In the genomic region with DNA sequence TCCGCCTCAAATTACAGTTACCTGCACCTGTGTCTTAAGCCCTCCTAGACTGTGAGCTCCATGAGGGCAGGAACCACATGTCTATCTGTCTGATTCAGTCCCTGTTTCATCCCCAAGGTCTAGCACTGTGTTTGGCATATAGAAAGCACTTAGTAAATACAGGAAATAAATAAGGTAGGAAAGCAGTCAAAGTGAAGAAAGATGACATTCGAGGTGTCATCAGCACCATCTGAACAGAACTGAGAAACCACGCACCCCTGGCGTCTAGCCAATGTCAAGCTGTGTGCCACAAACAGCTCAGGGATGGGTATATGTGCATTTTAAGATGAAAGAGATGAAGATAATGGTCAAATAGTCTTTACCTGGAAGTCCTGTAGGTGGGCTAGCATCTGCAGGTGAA, we compare ENCODE assay signal across 9 cellular contexts.
DNase-seq lines count a peak whose midpoint lies in the region; ATAC-seq lines count a peak whose summit lies in the region.
"Had no signal": no experiment of that assay in that cellular context is flagged by ENCODE, and none has a peak within 500 bp of the region (broad histone marks: within the 10 kb centered on the region; RNA-seq: fewer than 3 reads in every experiment).

No MANE protein-coding gene starts in this region.

- H3K36me3 Mint-ChIP-seq in T-helper 2 cell treated with Interferon-gamma antibody and Interleukin-4, amounts not matched to agents 5 μg/mL and 100 μg/mL, for 36 hours (ENCODE audit: low read depth): peaks cover 65% of the 10 kb centered on the region
- H3K36me3 Mint-ChIP-seq in activated T-cell treated with anti-CD3 and anti-CD28 coated beads, Interleukin-2, amount 50 U/mL, for 4 hours (ENCODE audit: insufficient read depth): peaks cover 45% of the 10 kb centered on the region
- H3K36me3 Mint-ChIP-seq in stimulated activated naive CD8-positive, alpha-beta T cell treated with anti-CD3 and anti-CD28 coated beads, Interleukin-15, Interleukin-2, amounts not matched to agents 100 ng/mL and 50 ng/mL, for 24 hours (ENCODE audit: low read depth): peaks cover 55% of the 10 kb centered on the region

- no peaks in the 10 kb centered on the region for H3K9me3 Mint-ChIP-seq in T-helper 2 cell treated with Interferon-gamma antibody and Interleukin-4, amounts not matched to agents 5 μg/mL and 100 μg/mL, for 36 hours
- peaks cover 3% of the 10 kb centered on the region for H3K9me3 Mint-ChIP-seq in activated T-cell treated with anti-CD3 and anti-CD28 coated beads, Interleukin-2, amount 50 U/mL, for 4 hours
- H3K9me3 Mint-ChIP-seq in stimulated activated naive CD8-positive, alpha-beta T cell treated with anti-CD3 and anti-CD28 coated beads, Interleukin-15, Interleukin-2, amounts not matched to agents 100 ng/mL and 50 ng/mL, for 24 hours: no peaks in the 10 kb centered on the region

- H3K27ac Mint-ChIP-seq in T-helper 2 cell treated with Interferon-gamma antibody and Interleukin-4, amounts not matched to agents 5 μg/mL and 100 μg/mL, for 36 hours: peak overlapping the region; percentile 53
- H3K27ac Mint-ChIP-seq in stimulated activated naive CD8-positive, alpha-beta T cell treated with anti-CD3 and anti-CD28 coated beads, Interleukin-15, Interleukin-2, amounts not matched to agents 100 ng/mL and 50 ng/mL, for 24 hours: peak overlapping the region; percentile 3

- peak; percentile 88 to 90 for ATAC-seq in activated T-cell treated with anti-CD3 and anti-CD28 coated beads, Interleukin-2, amount 50 U/mL, for 4 hours
- no peak for ATAC-seq in HG03354 (IDR thresholded peaks at IDR 0.05; ENCODE audit: poor library complexity, severe bottlenecking, unreplicated experiment)

- no peaks in the 10 kb centered on the region for H3K27me3 Mint-ChIP-seq in T-helper 2 cell treated with Interferon-gamma antibody and Interleukin-4, amounts not matched to agents 5 μg/mL and 100 μg/mL, for 36 hours (ENCODE audit: low read depth)
- no peaks in the 10 kb centered on the region for H3K27me3 Mint-ChIP-seq in activated T-cell treated with anti-CD3 and anti-CD28 coated beads, Interleukin-2, amount 50 U/mL, for 4 hours (ENCODE audit: low read depth)
- no peaks in the 10 kb centered on the region for H3K27me3 Mint-ChIP-seq in stimulated activated naive CD8-positive, alpha-beta T cell treated with anti-CD3 and anti-CD28 coated beads, Interleukin-15, Interleukin-2, amounts not matched to agents 100 ng/mL and 50 ng/mL, for 24 hours

- DNase-seq in T-helper 2 cell treated with Interferon-gamma antibody and Interleukin-4, amounts not matched to agents 5 μg/mL and 100 μg/mL, for 36 hours (ENCODE audit: low spot score): peak; percentile 33
- peak; percentile 52 for DNase-seq in activated T-cell treated with anti-CD3 and anti-CD28 coated beads, Interleukin-2, amount 50 U/mL, for 4 hours
- peak; percentile 36 to 56 (median 40) for DNase-seq in stimulated activated CD4-positive, alpha-beta T cell treated with anti-CD3 and anti-CD28 coated beads, Interleukin-12 subunit alpha, Interleukin-12 subunit beta, amount 100 ng/mL, for 48 hours (ENCODE audit: low read depth in 2 of 3, low spot score in 1 of 3)
- DNase-seq in NCI-H2029 treated with DMSO at 0.1 percent for 48 hours (lab: John Stamatoyannopoulos, UW) (no peak), DMS53 (lab: John Stamatoyannopoulos, UW) (no peak)
- DNase-seq: mammary epithelial cell, NCI-H1436 had no signal

- H3K4me3 Mint-ChIP-seq in T-helper 2 cell treated with Interferon-gamma antibody and Interleukin-4, amounts not matched to agents 5 μg/mL and 100 μg/mL, for 36 hours: no peak overlapping the region
- H3K4me3 Mint-ChIP-seq in activated T-cell treated with anti-CD3 and anti-CD28 coated beads, Interleukin-2, amount 50 U/mL, for 4 hours: no peak overlapping the region
- H3K4me3 Mint-ChIP-seq in stimulated activated naive CD8-positive, alpha-beta T cell treated with anti-CD3 and anti-CD28 coated beads, Interleukin-15, Interleukin-2, amounts not matched to agents 100 ng/mL and 50 ng/mL, for 24 hours: no peak overlapping the region

- H3K4me1 Mint-ChIP-seq in T-helper 2 cell treated with Interferon-gamma antibody and Interleukin-4, amounts not matched to agents 5 μg/mL and 100 μg/mL, for 36 hours (ENCODE audit: low read depth): peaks cover 24% of the 10 kb centered on the region
- peaks cover 34% of the 10 kb centered on the region for H3K4me1 Mint-ChIP-seq in activated T-cell treated with anti-CD3 and anti-CD28 coated beads, Interleukin-2, amount 50 U/mL, for 4 hours (ENCODE audit: low read depth)
- H3K4me1 Mint-ChIP-seq in stimulated activated naive CD8-positive, alpha-beta T cell treated with anti-CD3 and anti-CD28 coated beads, Interleukin-15, Interleukin-2, amounts not matched to agents 100 ng/mL and 50 ng/mL, for 24 hours (ENCODE audit: low read depth): peaks cover 21% of the 10 kb centered on the region

Comparison
In these comparisons a context has a peak if more than half of its experiments do, and no peak if none do; other contexts are left out.
1. DNase-seq: peak in T-helper 2 cell treated with Interferon-gamma antibody and Interleukin-4, amounts not matched to agents 5 μg/mL and 100 μg/mL, for 36 hours (single experiment), activated T-cell treated with anti-CD3 and anti-CD28 coated beads, Interleukin-2, amount 50 U/mL, for 4 hours (single experiment) and stimulated activated CD4-positive, alpha-beta T cell treated with anti-CD3 and anti-CD28 coated beads, Interleukin-12 subunit alpha, Interleukin-12 subunit beta, amount 100 ng/mL, for 48 hours (3 of 3); none in NCI-H2029 treated with DMSO at 0.1 percent for 48 hours (single experiment) and DMS53 (single experiment).